Comparison of ENCODE assay signal across 14 cellular contexts in the genomic region with DNA sequence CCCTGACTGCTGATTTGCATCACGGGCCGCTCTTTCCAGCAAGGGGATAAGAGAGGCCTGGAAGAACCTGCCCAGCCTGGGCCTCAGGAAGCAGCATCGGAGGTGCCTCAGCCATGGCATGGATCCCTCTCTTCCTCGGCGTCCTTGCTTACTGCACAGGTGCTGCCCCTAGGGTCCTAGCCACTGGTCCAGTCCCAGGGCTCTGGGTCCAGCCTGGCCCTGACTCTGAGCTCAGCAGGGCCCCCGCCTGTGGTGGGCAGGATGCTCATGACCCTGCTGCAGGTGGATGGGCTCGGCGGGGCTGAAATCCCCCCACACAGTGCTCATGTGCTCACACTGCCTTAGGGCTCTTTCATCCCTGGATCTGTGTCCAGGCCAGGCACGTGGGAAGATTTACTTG. TPM values are rescaled to one million over a fixed set of nuclear protein-coding genes. Genes with fewer than 3 reads are reported as not detected.
"Had no signal": no experiment of that assay in that cellular context is flagged by ENCODE, and none has a peak within 500 bp of the region (broad histone marks: within the 10 kb centered on the region; RNA-seq: fewer than 3 reads in every experiment).

No MANE protein-coding gene starts in this region.

- DNase-seq: activated CD4-positive, alpha-beta T cell treated with anti-CD3 and anti-CD28 coated beads, Interleukin-2, amount 10 ng/mL, durations not matched to agents 24 days and 14 days; activated gamma-delta T cell; activated T-cell treated with anti-CD3 and anti-CD28 coated beads, Interleukin-2, amount 50 U/mL, for 48 hours; heart right ventricle; stimulated activated CD4-positive, alpha-beta T cell treated with anti-CD3 and anti-CD28 coated beads, Interleukin-15, amount 100 ng/mL, for 24 hours; stimulated activated CD4-positive, alpha-beta T cell treated with anti-CD3 and anti-CD28 coated beads, Interleukin-4, amount 100 ng/mL, for 24 hours; thyroid gland had no signal

- H3K9me3 ChIP-seq: heart right ventricle, thyroid gland had no signal

- H3K4me1 Mint-ChIP-seq: neural crest cell had no signal

- H3K9me3 Mint-ChIP-seq: activated CD4-positive, alpha-beta T cell treated with anti-CD3 and anti-CD28 coated beads, Interleukin-2, amount 10 ng/mL, durations not matched to agents 24 days and 14 days; neural crest cell had no signal

- H3K27ac ChIP-seq: heart right ventricle, thyroid gland had no signal

- H3K4me1 ChIP-seq: heart right ventricle, thyroid gland had no signal

- H3K27ac Mint-ChIP-seq: activated CD4-positive, alpha-beta T cell treated with anti-CD3 and anti-CD28 coated beads, Interleukin-2, amount 10 ng/mL, durations not matched to agents 24 days and 14 days had no signal

- H3K27me3 ChIP-seq: thyroid gland had no signal

- H3K4me3 Mint-ChIP-seq: activated CD4-positive, alpha-beta T cell treated with anti-CD3 and anti-CD28 coated beads, Interleukin-2, amount 10 ng/mL, durations not matched to agents 24 days and 14 days; neural crest cell had no signal

- H3K36me3 ChIP-seq: heart right ventricle, thyroid gland had no signal

- H3K4me3 ChIP-seq: heart right ventricle, thyroid gland had no signal

- ATAC-seq: heart right ventricle had no signal

RNA-seq across cellular contexts. Expression of gene IGLL5, which starts 7.0 kb away (rescaled TPM):
- total RNA-seq: activated CD4-positive, alpha-beta T cell treated with anti-CD3 and anti-CD28 coated beads, Interleukin-2, amount 10 ng/mL, durations not matched to agents 24 days and 14 days; astrocyte; fibroblast of lung; frontal cortex; lower leg skin; neural crest cell; skeletal muscle tissue; T-helper 1 cell treated with Interleukin-12 subunit alpha and Interleukin-12 subunit beta and Interleukin-4 antibody, amounts not matched to agents 30 ng/mL and 1 ng/mL, for 36 hours had no signal
